ENCODE assay signal across 8 cellular contexts in the genomic region with DNA sequence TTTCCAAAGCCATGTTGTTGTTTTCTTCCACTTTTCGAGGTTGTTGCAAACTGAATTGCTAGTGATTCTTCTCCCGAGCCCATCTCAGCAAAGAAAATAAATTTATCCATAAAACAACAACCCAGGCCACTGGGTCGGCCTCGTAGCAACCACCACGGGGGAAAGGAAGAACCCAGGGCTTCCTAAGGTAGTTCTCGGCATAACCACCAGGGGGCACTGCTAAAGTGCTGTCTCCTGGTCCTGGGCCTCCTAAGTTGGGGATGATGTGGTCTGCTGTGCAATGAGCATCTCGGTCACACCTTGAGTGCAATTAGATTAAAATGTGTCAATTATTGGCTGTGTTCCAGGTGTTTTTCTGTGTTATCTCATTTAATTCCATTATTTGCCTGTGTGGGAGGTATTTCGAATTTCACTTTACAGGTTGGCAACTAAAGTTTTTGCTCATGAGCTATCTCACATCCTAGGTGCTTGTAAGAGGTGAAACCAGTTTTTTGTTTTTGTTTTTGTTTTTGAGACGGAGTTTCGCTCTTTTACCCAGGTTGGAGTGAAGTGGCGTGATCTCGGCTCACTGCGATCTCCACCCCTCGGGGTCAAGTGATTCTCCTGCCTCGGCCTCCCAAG.
DNase-seq lines count a peak whose midpoint lies in the region; ATAC-seq, FAIRE-seq and TF ChIP-seq lines count a peak whose summit lies in the region.

No MANE protein-coding gene starts in this region.

- no peak for TF ChIP-seq POLR2A in HepG2 (IDR thresholded peaks at IDR 0.05; ENCODE audit: insufficient read depth in 1 of 2, low read depth in 2 of 2, low read length in 2 of 2)

- H2AFZ ChIP-seq in HepG2 (ENCODE audit: low read length): no peak overlapping the region

- peak; percentile 67 for ATAC-seq in HepG2

- intact Hi-C loops in HepG2 (cut with micrococcal nuclease; ENCODE audit: unreplicated experiment): loop anchor here (5.0 to 10.0 kb wide), 3 partner anchors 123 to 318 kb away; no protein-coding TSS in a partner anchor

- H3K36me3 ChIP-seq in HAP-1 (replicated peaks) (no peaks in the 10 kb centered on the region), WERI-Rb-1 (no peaks in the 10 kb centered on the region), bronchial epithelial cell (ENCODE audit: control insufficient read depth, insufficient read depth, low read length) (no peaks in the 10 kb centered on the region), HepG2 (replicated peaks in 1 of 2; ENCODE audit: control insufficient read depth in 1 of 2, insufficient read depth in 2 of 2, low read length in 2 of 2) (no peaks in the 10 kb centered on the region)

- TF ChIP-seq CTCF in LNCaP clone FGC (IDR thresholded peaks at IDR 0.05; ENCODE audit: control insufficient read depth, extremely low read depth, insufficient read depth): peak; percentile 84
- peak; percentile 97 for TF ChIP-seq CTCF in WERI-Rb-1 (IDR thresholded peaks at IDR 0.05; ENCODE audit: low read depth, low read length)
- peak; percentile 85 for TF ChIP-seq CTCF in bronchial epithelial cell (IDR thresholded peaks at IDR 0.05; ENCODE audit: insufficient read depth, low read length, severe bottlenecking)
- TF ChIP-seq CTCF in HepG2 (CRISPR knock-in tag; IDR thresholded peaks at IDR 0.05): peak; percentile 75

- TF ChIP-seq RAD21 in HepG2 (CRISPR knock-in tag; IDR thresholded peaks at IDR 0.05): peak; percentile 27; the same call in 1 of the 2 replicates

- no peak overlapping the region for H3K4me3 ChIP-seq in HAP-1
- no peak overlapping the region for H3K4me3 ChIP-seq in LNCaP clone FGC (ENCODE audit: low read depth, low read length)
- no peak overlapping the region for H3K4me3 ChIP-seq in WERI-Rb-1 (ENCODE audit: low read depth, low read length)
- no peak overlapping the region for H3K4me3 ChIP-seq in bronchial epithelial cell (ENCODE audit: low read depth, low read length)
- no peak overlapping the region for H3K4me3 ChIP-seq in HepG2 (replicated peaks in 1 of 3; ENCODE audit: insufficient read depth in 1 of 3, low read depth in 2 of 3, low read length in 3 of 3)

- WGBS in HepG2 (ENCODE audit: low lambda C conversion rate): 53% methylated on average over 15 of the region's 15 CpGs

- H4K20me1 ChIP-seq in HepG2 (ENCODE audit: insufficient read depth, low read length): no peaks in the 10 kb centered on the region

- H3K4me1 ChIP-seq in HAP-1 (no peaks in the 10 kb centered on the region), HepG2 (ENCODE audit: insufficient read depth, low read length) (peaks cover 29% of the 10 kb centered on the region)

- TF ChIP-seq EP300 in HepG2 (IDR thresholded peaks at IDR 0.05; ENCODE audit: low read depth in 2 of 2, low read length in 2 of 2) (no peak), HepG2 (CRISPR knock-in tag; IDR thresholded peaks at IDR 0.05; ENCODE audit: borderline replicate concordance) (no peak)

- CTCF ChIA-PET in HepG2 (lab: Yijun Ruan, JAX; ENCODE audit: low intra/inter-chr PET ratio, low total read pairs): interaction anchor here (0.7 kb wide), 1 partner anchor 1160 kb away, joined by 3 read pairs; no protein-coding TSS in a partner anchor

- BruUV-seq in HepG2 (replicated peaks; lab: Mats Ljungman, UMichigan): no TSS peak

- in situ Hi-C loops in HAP-1 (cut with MboI; ENCODE audit: low sequenced_read_pairs): no loop called here
- in situ Hi-C loops in HepG2 (cut with HindIII; ENCODE audit: extremely low pct_ligation_motif_present, low pct_unique_long_range_greater_than_20kb): no loop called here

- POLR2A ChIA-PET in HepG2 (lab: Yijun Ruan, JAX): no interaction called here

- FAIRE-seq in bronchial epithelial cell (lab: Jason Lieb, UNC): no peak
- no peak for FAIRE-seq in HepG2 (lab: Jason Lieb, UNC)

- H3K79me2 ChIP-seq in HepG2 (ENCODE audit: insufficient read depth, low read length): no peaks in the 10 kb centered on the region

- DNase-seq in NCI-H2081 (lab: John Stamatoyannopoulos, UW): peak; percentile 72 to 74
- DNase-seq in NCI-H2081 treated with DMSO at 0.1 percent for 48 hours (lab: John Stamatoyannopoulos, UW): no peak
- peak; percentile 23 to 79 for DNase-seq in HAP-1 (ENCODE audit: low spot score in 2 of 2)
- DNase-seq in LNCaP clone FGC (ENCODE audit: low read depth): peak; percentile 4
- peak; percentile 84 for DNase-seq in WERI-Rb-1
- peak; percentile 28 for DNase-seq in bronchial epithelial cell (ENCODE audit: low read depth)
- peak; percentile 33 for DNase-seq in HepG2 (ENCODE audit: low spot score)
- DNase-seq in stimulated activated CD8-positive, alpha-beta memory T cell treated with anti-CD3 and anti-CD28 coated beads, Interleukin-4, amount 100 ng/mL, for 24 hours (ENCODE audit: low read depth): peak; percentile 28

- H3K27ac ChIP-seq in WERI-Rb-1 (no peak overlapping the region), HepG2 (ENCODE audit: extremely low read length, insufficient read depth, low read length) (no peak overlapping the region)

- H3K9ac ChIP-seq in HepG2 (ENCODE audit: insufficient read depth, low read depth, low read length): no peak overlapping the region

- no peak overlapping the region for H3K4me2 ChIP-seq in HepG2 (ENCODE audit: low read depth, low read length)

- peaks cover 3% of the 10 kb centered on the region for H3K27me3 ChIP-seq in HAP-1 (ENCODE audit: low read depth)
- no peaks in the 10 kb centered on the region for H3K27me3 ChIP-seq in WERI-Rb-1 (ENCODE audit: insufficient read depth, low read depth, severe bottlenecking)
- no peaks in the 10 kb centered on the region for H3K27me3 ChIP-seq in bronchial epithelial cell (ENCODE audit: control insufficient read depth, insufficient read depth, low read length)
- peaks cover 0 to 5% of the 10 kb centered on the region in 2 experiments; a peak in 1 of 5 replicates for H3K27me3 ChIP-seq in HepG2 (ENCODE audit: control insufficient read depth in 1 of 2, insufficient read depth in 2 of 2, low read length in 2 of 2)

- H3K9me3 ChIP-seq in HAP-1 (no peaks in the 10 kb centered on the region), WERI-Rb-1 (ENCODE audit: severe bottlenecking) (no peaks in the 10 kb centered on the region), HepG2 (ENCODE audit: low read length) (no peaks in the 10 kb centered on the region)

TF ChIP-seq in HepG2, 621 proteins besides CTCF, POLR2A, EP300 and RAD21:
- TF ChIP-seq HIVEP1 (CRISPR knock-in tag; IDR thresholded peaks at IDR 0.05) (no peak), PAXIP1 (CRISPR knock-in tag; conservative IDR thresholded peaks at IDR 0.05) (no peak), NFYC (CRISPR knock-in tag; IDR thresholded peaks at IDR 0.05) (no peak), NFKBIZ (CRISPR knock-in tag; IDR thresholded peaks at IDR 0.05) (no peak), STAG1 (CRISPR knock-in tag; IDR thresholded peaks at IDR 0.05) (peak; percentile 59), HOXD1 (CRISPR knock-in tag; IDR thresholded peaks at IDR 0.05) (no peak), SMC3 (IDR thresholded peaks at IDR 0.05; ENCODE audit: low read length) (peak; percentile 58)
- TF ChIP-seq, protein P1, sequence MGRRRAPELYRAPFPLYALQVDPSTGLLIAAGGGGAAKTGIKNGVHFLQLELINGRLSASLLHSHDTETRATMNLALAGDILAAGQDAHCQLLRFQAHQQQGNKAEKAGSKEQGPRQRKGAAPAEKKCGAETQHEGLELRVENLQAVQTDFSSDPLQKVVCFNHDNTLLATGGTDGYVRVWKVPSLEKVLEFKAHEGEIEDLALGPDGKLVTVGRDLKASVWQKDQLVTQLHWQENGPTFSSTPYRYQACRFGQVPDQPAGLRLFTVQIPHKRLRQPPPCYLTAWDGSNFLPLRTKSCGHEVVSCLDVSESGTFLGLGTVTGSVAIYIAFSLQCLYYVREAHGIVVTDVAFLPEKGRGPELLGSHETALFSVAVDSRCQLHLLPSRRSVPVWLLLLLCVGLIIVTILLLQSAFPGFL (CRISPR knock-in tag; IDR thresholded peaks at IDR 0.05): no peak
